ENCODE assay signal across 1 cellular context in the genomic region with DNA sequence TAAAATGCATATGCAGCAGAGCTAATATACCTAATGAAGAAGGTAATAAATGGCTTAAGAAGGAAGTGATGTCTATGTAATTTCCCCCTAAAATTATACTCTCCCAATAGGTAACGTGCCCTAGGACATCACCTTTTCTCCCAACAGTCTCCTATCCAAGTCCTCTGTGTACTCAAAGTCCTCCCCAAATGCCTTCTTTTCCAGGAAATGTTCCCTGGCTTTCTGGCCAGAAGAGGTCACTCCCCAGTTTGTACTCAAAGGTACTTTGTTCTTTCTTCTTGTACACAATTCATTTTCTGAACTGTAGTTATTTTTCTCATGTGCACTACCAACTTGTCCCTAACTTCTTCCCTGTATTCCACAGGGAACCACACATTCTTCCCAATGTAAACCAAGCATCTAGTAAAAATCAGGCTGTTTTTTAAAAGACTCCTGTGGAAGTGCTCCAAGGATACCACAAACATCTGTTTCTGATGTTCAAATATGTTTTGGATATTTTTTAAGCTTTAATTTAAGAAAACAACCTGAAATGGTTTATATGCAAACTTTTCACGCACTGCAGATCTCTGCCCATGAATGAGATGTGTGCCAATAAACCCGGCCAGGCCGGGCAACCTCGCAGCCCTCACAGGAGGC.
TF ChIP-seq lines count a peak whose summit lies in the region.

No MANE protein-coding gene starts in this region.

TF ChIP-seq in SK-N-SH treated with all-trans-retinoic acid at 6 μM for 48 hours, 23 proteins besides CTCF, POLR2A, EP300 and RAD21 (continued from another document):
- TF ChIP-seq, protein P1, sequence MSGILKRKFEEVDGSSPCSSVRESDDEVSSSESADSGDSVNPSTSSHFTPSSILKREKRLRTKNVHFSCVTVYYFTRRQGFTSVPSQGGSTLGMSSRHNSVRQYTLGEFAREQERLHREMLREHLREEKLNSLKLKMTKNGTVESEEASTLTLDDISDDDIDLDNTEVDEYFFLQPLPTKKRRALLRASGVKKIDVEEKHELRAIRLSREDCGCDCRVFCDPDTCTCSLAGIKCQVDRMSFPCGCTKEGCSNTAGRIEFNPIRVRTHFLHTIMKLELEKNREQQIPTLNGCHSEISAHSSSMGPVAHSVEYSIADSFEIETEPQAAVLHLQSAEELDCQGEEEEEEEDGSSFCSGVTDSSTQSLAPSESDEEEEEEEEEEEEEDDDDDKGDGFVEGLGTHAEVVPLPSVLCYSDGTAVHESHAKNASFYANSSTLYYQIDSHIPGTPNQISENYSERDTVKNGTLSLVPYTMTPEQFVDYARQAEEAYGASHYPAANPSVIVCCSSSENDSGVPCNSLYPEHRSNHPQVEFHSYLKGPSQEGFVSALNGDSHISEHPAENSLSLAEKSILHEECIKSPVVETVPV (CRISPR knock-in tag; IDR thresholded peaks at IDR 0.05), result no peak
- TF ChIP-seq, protein P2, sequence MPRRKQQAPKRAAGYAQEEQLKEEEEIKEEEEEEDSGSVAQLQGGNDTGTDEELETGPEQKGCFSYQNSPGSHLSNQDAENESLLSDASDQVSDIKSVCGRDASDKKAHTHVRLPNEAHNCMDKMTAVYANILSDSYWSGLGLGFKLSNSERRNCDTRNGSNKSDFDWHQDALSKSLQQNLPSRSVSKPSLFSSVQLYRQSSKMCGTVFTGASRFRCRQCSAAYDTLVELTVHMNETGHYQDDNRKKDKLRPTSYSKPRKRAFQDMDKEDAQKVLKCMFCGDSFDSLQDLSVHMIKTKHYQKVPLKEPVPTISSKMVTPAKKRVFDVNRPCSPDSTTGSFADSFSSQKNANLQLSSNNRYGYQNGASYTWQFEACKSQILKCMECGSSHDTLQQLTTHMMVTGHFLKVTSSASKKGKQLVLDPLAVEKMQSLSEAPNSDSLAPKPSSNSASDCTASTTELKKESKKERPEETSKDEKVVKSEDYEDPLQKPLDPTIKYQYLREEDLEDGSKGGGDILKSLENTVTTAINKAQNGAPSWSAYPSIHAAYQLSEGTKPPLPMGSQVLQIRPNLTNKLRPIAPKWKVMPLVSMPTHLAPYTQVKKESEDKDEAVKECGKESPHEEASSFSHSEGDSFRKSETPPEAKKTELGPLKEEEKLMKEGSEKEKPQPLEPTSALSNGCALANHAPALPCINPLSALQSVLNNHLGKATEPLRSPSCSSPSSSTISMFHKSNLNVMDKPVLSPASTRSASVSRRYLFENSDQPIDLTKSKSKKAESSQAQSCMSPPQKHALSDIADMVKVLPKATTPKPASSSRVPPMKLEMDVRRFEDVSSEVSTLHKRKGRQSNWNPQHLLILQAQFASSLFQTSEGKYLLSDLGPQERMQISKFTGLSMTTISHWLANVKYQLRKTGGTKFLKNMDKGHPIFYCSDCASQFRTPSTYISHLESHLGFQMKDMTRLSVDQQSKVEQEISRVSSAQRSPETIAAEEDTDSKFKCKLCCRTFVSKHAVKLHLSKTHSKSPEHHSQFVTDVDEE (CRISPR knock-in tag; IDR thresholded peaks at IDR 0.05), result no peak
- TF ChIP-seq PPARA (CRISPR knock-in tag; IDR thresholded peaks at IDR 0.05; ENCODE audit: borderline replicate concordance) (no peak), ZFP3 (CRISPR knock-in tag; IDR thresholded peaks at IDR 0.05) (no peak), ZNF565 (CRISPR knock-in tag; conservative IDR thresholded peaks at IDR 0.05; ENCODE audit: low read depth) (no peak)
